ENCODE assay signal across 1 cellular context in genomic region chr7:143265017-143265693, GRCh38.
TF ChIP-seq lines count a peak whose summit lies in the region.

No MANE protein-coding gene starts in this region.

TF ChIP-seq in A549, 52 proteins besides CTCF, POLR2A, EP300 and RAD21:
- TF ChIP-seq BCL3 (IDR thresholded peaks at IDR 0.05) (no peak), PHF8 (IDR thresholded peaks at IDR 0.05; ENCODE audit: borderline replicate concordance, low read depth) (no peak), ZSCAN20 (CRISPR knock-in tag; IDR thresholded peaks at IDR 0.05) (no peak), EHMT2 (IDR thresholded peaks at IDR 0.05; ENCODE audit: low read depth) (no peak), PBX3 (IDR thresholded peaks at IDR 0.05) (no peak), FOSL2 (IDR thresholded peaks at IDR 0.05) (no peak), FOSL2 (CRISPR knock-in tag; IDR thresholded peaks at IDR 0.05) (no peak), EHF (CRISPR knock-in tag; IDR thresholded peaks at IDR 0.05) (no peak), ZNF302 (CRISPR knock-in tag; IDR thresholded peaks at IDR 0.05) (no peak)
